18 cellular contexts compared by ENCODE assay signal in genomic region chr2:129732630-129733026, GRCh38.
A peak's percentile ranks its signal among the peaks of the same experiment; 100 is the strongest.
DNase-seq lines count a peak whose midpoint lies in the region; ATAC-seq and TF ChIP-seq lines count a peak whose summit lies in the region.
"Had no signal": no experiment of that assay in that cellular context is flagged by ENCODE, and none has a peak within 500 bp of the region (broad histone marks: within the 10 kb centered on the region; RNA-seq: fewer than 3 reads in every experiment).

No MANE protein-coding gene starts in this region.

- peak; percentile 40 for DNase-seq in NCI-H510A treated with DMSO at 0.1 percent for 48 hours (lab: John Stamatoyannopoulos, UW)
- no peak for DNase-seq in NCI-H510A (lab: John Stamatoyannopoulos, UW)
- DNase-seq in A673 (ENCODE audit: low spot score): no peak
- DNase-seq in coronary artery (ENCODE audit: low spot score): peak; percentile 26
- DNase-seq in osteocyte (ENCODE audit: extremely low spot score, unreplicated experiment): peak; percentile 56
- DNase-seq in activated CD8-positive, alpha-beta T cell treated with anti-CD3 and anti-CD28 coated beads, Interleukin-2, amount 10 ng/mL, durations not matched to agents 7 days and 5 days: no peak
- DNase-seq in naive thymus-derived CD4-positive, alpha-beta T cell: no peak
- no peak for DNase-seq in mesendoderm
- DNase-seq: AML-193; C1 segment of cervical spinal cord; Calu3; CD4-positive, alpha-beta T cell; DMS 273 treated with DMSO at 0.1 percent for 48 hours; GM23248; IMR-90 had no signal

- CTCF ChIA-PET in A673 (lab: Charles Lee): no interaction called here
- CTCF ChIA-PET in activated CD8-positive, alpha-beta T cell treated with anti-CD3 and anti-CD28 coated beads, Interleukin-2, amount 10 ng/mL, durations not matched to agents 7 days and 5 days (lab: Charles Lee): no interaction called here
- CTCF ChIA-PET in naive thymus-derived CD4-positive, alpha-beta T cell (lab: Charles Lee): no interaction called here

- H2BK15ac ChIP-seq in mesendoderm (replicated peaks; ENCODE audit: low read depth): no peak overlapping the region

- H3K9me3 ChIP-seq in A673 (ENCODE audit: low read depth, low read length, poor library complexity, severe bottlenecking): no peaks in the 10 kb centered on the region
- no peaks in the 10 kb centered on the region for H3K9me3 ChIP-seq in naive thymus-derived CD4-positive, alpha-beta T cell (ENCODE audit: control insufficient read depth in 2 of 3, low read length in 3 of 3)
- H3K9me3 ChIP-seq: HAP-1 had no signal

- H2BK5ac ChIP-seq in mesendoderm (ENCODE audit: low read length): no peak overlapping the region

- H3K4ac ChIP-seq in mesendoderm (ENCODE audit: low read depth, low read length): no peak overlapping the region

- H3K4me3 ChIP-seq in A673 (ENCODE audit: low read depth, low read length, poor library complexity, severe bottlenecking) (no peak overlapping the region), coronary artery (no peak overlapping the region), mesendoderm (ENCODE audit: low read length) (no peak overlapping the region)
- no peak overlapping the region for H3K4me3 ChIP-seq in naive thymus-derived CD4-positive, alpha-beta T cell (ENCODE audit: low read length)
- H3K4me3 ChIP-seq: GM12878, GM23248, HAP-1 had no signal

- no peak overlapping the region for H2BK120ac ChIP-seq in mesendoderm (ENCODE audit: low read depth, low read length)

- peaks cover 7% of the 10 kb centered on the region for H3K9me3 Mint-ChIP-seq in osteocyte (ENCODE audit: unreplicated experiment)
- no peaks in the 10 kb centered on the region for H3K9me3 Mint-ChIP-seq in activated CD8-positive, alpha-beta T cell treated with anti-CD3 and anti-CD28 coated beads, Interleukin-2, amount 10 ng/mL, durations not matched to agents 7 days and 5 days (ENCODE audit: insufficient read depth)
- H3K9me3 Mint-ChIP-seq in naive thymus-derived CD4-positive, alpha-beta T cell: no peaks in the 10 kb centered on the region
- H3K9me3 Mint-ChIP-seq: CD4-positive, alpha-beta T cell had no signal

- H3K36me3 ChIP-seq in A673 (ENCODE audit: insufficient read depth, low read length, poor library complexity, severe bottlenecking) (no peaks in the 10 kb centered on the region), mesendoderm (ENCODE audit: control insufficient read depth, insufficient read depth, low read length) (no peaks in the 10 kb centered on the region)
- H3K36me3 ChIP-seq in naive thymus-derived CD4-positive, alpha-beta T cell (ENCODE audit: control insufficient read depth in 2 of 3, insufficient read depth in 3 of 3, low read length in 3 of 3): no peaks in the 10 kb centered on the region
- H3K36me3 ChIP-seq: HAP-1 had no signal

- BruUV-seq in A673 (replicated peaks; lab: Mats Ljungman, UMichigan): no TSS peak

- TF ChIP-seq CTCF in A673 (conservative IDR thresholded peaks at IDR 0.05; ENCODE audit: low read depth, low read length) (no peak), coronary artery (IDR thresholded peaks at IDR 0.05) (no peak), osteocyte (IDR thresholded peaks at IDR 0.05) (no peak)

- no peaks in the 10 kb centered on the region for H3K27me3 Mint-ChIP-seq in osteocyte (ENCODE audit: unreplicated experiment)
- no peaks in the 10 kb centered on the region for H3K27me3 Mint-ChIP-seq in activated CD8-positive, alpha-beta T cell treated with anti-CD3 and anti-CD28 coated beads, Interleukin-2, amount 10 ng/mL, durations not matched to agents 7 days and 5 days (ENCODE audit: low read depth)
- H3K27me3 Mint-ChIP-seq in naive thymus-derived CD4-positive, alpha-beta T cell: no peaks in the 10 kb centered on the region
- H3K27me3 Mint-ChIP-seq: CD4-positive, alpha-beta T cell had no signal

- no peak overlapping the region for H3K56ac ChIP-seq in mesendoderm (ENCODE audit: low read length)

- no peak overlapping the region for H3K18ac ChIP-seq in mesendoderm (ENCODE audit: low read length)

- H4K5ac ChIP-seq in mesendoderm (ENCODE audit: low read length): no peak overlapping the region

- H3K36me3 Mint-ChIP-seq in osteocyte (ENCODE audit: unreplicated experiment): no peaks in the 10 kb centered on the region
- H3K36me3 Mint-ChIP-seq in activated CD8-positive, alpha-beta T cell treated with anti-CD3 and anti-CD28 coated beads, Interleukin-2, amount 10 ng/mL, durations not matched to agents 7 days and 5 days (ENCODE audit: low read depth): no peaks in the 10 kb centered on the region
- no peaks in the 10 kb centered on the region for H3K36me3 Mint-ChIP-seq in naive thymus-derived CD4-positive, alpha-beta T cell

- H3K27ac ChIP-seq in A673 (ENCODE audit: low read depth, low read length, poor library complexity, severe bottlenecking): peak overlapping the region; percentile 86
- no peak overlapping the region for H3K27ac ChIP-seq in coronary artery
- no peak overlapping the region for H3K27ac ChIP-seq in naive thymus-derived CD4-positive, alpha-beta T cell (ENCODE audit: low read depth, low read length)
- no peak overlapping the region for H3K27ac ChIP-seq in mesendoderm (ENCODE audit: low read depth, low read length)
- H3K27ac ChIP-seq: 22Rv1, GM23248 had no signal

- H3K4me1 ChIP-seq in A673 (ENCODE audit: insufficient read depth, low read length, poor library complexity, severe bottlenecking) (peaks cover 28% of the 10 kb centered on the region), mesendoderm (ENCODE audit: control insufficient read depth, low read depth, low read length) (no peaks in the 10 kb centered on the region)
- no peaks in the 10 kb centered on the region for H3K4me1 ChIP-seq in naive thymus-derived CD4-positive, alpha-beta T cell (ENCODE audit: control insufficient read depth in 2 of 2, insufficient read depth in 2 of 2, low read length in 2 of 2)
- H3K4me1 ChIP-seq: HAP-1 had no signal

- H3K4me2 ChIP-seq in mesendoderm (ENCODE audit: low read length): no peak overlapping the region

- no CpG with 5 or more reads among the region's 7 CpGs for WGBS in mesendoderm (ENCODE audit: extremely low coverage, insufficient coverage, low lambda C conversion rate)

- H3K23ac ChIP-seq in mesendoderm (ENCODE audit: low read length): no peak overlapping the region

- no peak overlapping the region for H2AK5ac ChIP-seq in mesendoderm (ENCODE audit: low read length)

- H3K4me1 Mint-ChIP-seq in osteocyte (ENCODE audit: unreplicated experiment): no peaks in the 10 kb centered on the region
- H3K4me1 Mint-ChIP-seq in activated CD8-positive, alpha-beta T cell treated with anti-CD3 and anti-CD28 coated beads, Interleukin-2, amount 10 ng/mL, durations not matched to agents 7 days and 5 days (ENCODE audit: low read depth): no peaks in the 10 kb centered on the region
- no peaks in the 10 kb centered on the region for H3K4me1 Mint-ChIP-seq in naive thymus-derived CD4-positive, alpha-beta T cell

- H3K27me3 ChIP-seq in A673 (replicated peaks; ENCODE audit: insufficient read depth, low read depth, low read length, poor library complexity) (no peaks in the 10 kb centered on the region), mesendoderm (ENCODE audit: insufficient read depth, low read length, poor library complexity) (no peaks in the 10 kb centered on the region)
- H3K27me3 ChIP-seq in naive thymus-derived CD4-positive, alpha-beta T cell (ENCODE audit: control insufficient read depth in 2 of 2, insufficient read depth in 2 of 2, low read length in 2 of 2): no peaks in the 10 kb centered on the region

- no peak overlapping the region for H4K8ac ChIP-seq in mesendoderm (ENCODE audit: low read depth, low read length)

- H3K27ac Mint-ChIP-seq in osteocyte (ENCODE audit: unreplicated experiment): no peak overlapping the region
- no peak overlapping the region for H3K27ac Mint-ChIP-seq in activated CD8-positive, alpha-beta T cell treated with anti-CD3 and anti-CD28 coated beads, Interleukin-2, amount 10 ng/mL, durations not matched to agents 7 days and 5 days
- no peak overlapping the region for H3K27ac Mint-ChIP-seq in naive thymus-derived CD4-positive, alpha-beta T cell
- H3K27ac Mint-ChIP-seq: CD4-positive, alpha-beta T cell had no signal

- no peak for ATAC-seq in activated CD8-positive, alpha-beta T cell treated with anti-CD3 and anti-CD28 coated beads, Interleukin-2, amount 10 ng/mL, durations not matched to agents 7 days and 5 days
- ATAC-seq in naive thymus-derived CD4-positive, alpha-beta T cell: no peak
- ATAC-seq: GM12878 had no signal

- no peaks in the 10 kb centered on the region for H3K79me1 ChIP-seq in mesendoderm (ENCODE audit: low read length)

- intact Hi-C loops in A673 (cut with micrococcal nuclease; ENCODE audit: unreplicated experiment): loop anchor here (5.0 kb wide), 2 partner anchors 70 to 125 kb away; no protein-coding TSS in a partner anchor
- intact Hi-C loops in naive thymus-derived CD4-positive, alpha-beta T cell (cut with micrococcal nuclease): no loop called here

- POLR2A ChIA-PET in A673 (lab: Charles Lee; ENCODE audit: low non-redundant PET): no interaction called here
- POLR2A ChIA-PET in activated CD8-positive, alpha-beta T cell treated with anti-CD3 and anti-CD28 coated beads, Interleukin-2, amount 10 ng/mL, durations not matched to agents 7 days and 5 days (lab: Charles Lee): no interaction called here
- POLR2A ChIA-PET in naive thymus-derived CD4-positive, alpha-beta T cell (lab: Charles Lee): no interaction called here

- H3K9ac ChIP-seq in mesendoderm (ENCODE audit: low read length): no peak overlapping the region
- H3K9ac ChIP-seq: GM23248 had no signal

- no peaks in the 10 kb centered on the region for H3K79me2 ChIP-seq in mesendoderm (ENCODE audit: control insufficient read depth, insufficient read depth, low read length)

- H3K4me3 Mint-ChIP-seq in osteocyte (ENCODE audit: unreplicated experiment): no peak overlapping the region
- H3K4me3 Mint-ChIP-seq in activated CD8-positive, alpha-beta T cell treated with anti-CD3 and anti-CD28 coated beads, Interleukin-2, amount 10 ng/mL, durations not matched to agents 7 days and 5 days: no peak overlapping the region
- H3K4me3 Mint-ChIP-seq in naive thymus-derived CD4-positive, alpha-beta T cell: no peak overlapping the region
- H3K4me3 Mint-ChIP-seq: CD4-positive, alpha-beta T cell had no signal

Comparison
In these comparisons a context has a peak if more than half of its experiments do, and no peak if none do; other contexts are left out.
1. DNase-seq: peak in NCI-H510A treated with DMSO at 0.1 percent for 48 hours (single experiment), coronary artery (single experiment) and osteocyte (single experiment); none in NCI-H510A (single experiment), A673 (single experiment), activated CD8-positive, alpha-beta T cell treated with anti-CD3 and anti-CD28 coated beads, Interleukin-2, amount 10 ng/mL, durations not matched to agents 7 days and 5 days (single experiment), naive thymus-derived CD4-positive, alpha-beta T cell (0 of 9) and mesendoderm (single experiment).